1 cellular context compared by ENCODE assay signal in the genomic region with DNA sequence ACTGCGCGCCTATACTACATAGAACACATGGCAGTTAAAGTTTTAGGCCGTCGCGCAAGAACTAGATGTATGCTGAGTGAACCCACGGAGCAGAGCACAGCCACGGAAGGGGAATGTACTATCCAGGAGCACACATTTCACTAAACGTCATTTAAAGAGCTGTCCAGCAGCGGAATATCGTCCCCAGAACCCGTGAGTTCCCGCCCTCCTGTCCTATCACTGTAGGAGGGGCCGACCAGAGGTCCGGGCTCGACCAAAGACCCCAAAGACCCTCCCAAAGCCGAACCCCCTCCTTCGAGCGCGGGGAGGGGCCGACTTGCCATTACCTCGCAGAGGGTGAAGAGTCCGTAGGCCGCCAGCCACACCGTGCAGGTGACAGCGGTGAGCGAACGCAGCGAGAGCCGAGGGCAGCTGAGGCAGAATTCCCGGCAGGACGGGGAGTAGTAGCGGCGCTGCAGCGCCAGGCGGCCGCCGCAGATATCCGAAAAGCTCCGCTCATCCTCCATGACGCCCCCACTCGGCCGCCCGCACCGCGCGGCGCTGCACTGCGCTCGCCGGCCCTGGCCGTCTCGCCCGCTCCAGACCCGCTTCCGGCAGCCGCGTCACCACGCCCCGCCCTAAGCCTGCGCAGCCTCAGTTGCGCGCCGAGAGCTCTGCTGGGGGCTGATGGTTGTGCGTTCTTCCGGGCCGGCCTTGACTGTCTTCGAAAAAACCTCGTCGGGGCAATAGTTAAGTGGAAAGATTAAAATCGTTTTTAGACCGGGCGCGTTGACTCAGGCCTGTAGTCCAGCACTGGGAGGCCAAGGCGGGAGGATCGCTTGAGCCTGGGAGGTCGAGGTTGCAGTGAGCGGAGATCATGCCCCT.
TF ChIP-seq lines count a peak whose summit lies in the region.

A gene with protein sequence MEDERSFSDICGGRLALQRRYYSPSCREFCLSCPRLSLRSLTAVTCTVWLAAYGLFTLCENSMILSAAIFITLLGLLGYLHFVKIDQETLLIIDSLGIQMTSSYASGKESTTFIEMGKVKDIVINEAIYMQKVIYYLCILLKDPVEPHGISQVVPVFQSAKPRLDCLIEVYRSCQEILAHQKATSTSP (minus strand): TSS at position 571 of the 864 bp plus-strand sequence. CDS start 65 bp downstream, at position 506.

TF ChIP-seq in K562, 482 proteins besides CTCF, POLR2A, EP300 and RAD21 (continued from another document and continues in another):
- TF ChIP-seq, protein P1, sequence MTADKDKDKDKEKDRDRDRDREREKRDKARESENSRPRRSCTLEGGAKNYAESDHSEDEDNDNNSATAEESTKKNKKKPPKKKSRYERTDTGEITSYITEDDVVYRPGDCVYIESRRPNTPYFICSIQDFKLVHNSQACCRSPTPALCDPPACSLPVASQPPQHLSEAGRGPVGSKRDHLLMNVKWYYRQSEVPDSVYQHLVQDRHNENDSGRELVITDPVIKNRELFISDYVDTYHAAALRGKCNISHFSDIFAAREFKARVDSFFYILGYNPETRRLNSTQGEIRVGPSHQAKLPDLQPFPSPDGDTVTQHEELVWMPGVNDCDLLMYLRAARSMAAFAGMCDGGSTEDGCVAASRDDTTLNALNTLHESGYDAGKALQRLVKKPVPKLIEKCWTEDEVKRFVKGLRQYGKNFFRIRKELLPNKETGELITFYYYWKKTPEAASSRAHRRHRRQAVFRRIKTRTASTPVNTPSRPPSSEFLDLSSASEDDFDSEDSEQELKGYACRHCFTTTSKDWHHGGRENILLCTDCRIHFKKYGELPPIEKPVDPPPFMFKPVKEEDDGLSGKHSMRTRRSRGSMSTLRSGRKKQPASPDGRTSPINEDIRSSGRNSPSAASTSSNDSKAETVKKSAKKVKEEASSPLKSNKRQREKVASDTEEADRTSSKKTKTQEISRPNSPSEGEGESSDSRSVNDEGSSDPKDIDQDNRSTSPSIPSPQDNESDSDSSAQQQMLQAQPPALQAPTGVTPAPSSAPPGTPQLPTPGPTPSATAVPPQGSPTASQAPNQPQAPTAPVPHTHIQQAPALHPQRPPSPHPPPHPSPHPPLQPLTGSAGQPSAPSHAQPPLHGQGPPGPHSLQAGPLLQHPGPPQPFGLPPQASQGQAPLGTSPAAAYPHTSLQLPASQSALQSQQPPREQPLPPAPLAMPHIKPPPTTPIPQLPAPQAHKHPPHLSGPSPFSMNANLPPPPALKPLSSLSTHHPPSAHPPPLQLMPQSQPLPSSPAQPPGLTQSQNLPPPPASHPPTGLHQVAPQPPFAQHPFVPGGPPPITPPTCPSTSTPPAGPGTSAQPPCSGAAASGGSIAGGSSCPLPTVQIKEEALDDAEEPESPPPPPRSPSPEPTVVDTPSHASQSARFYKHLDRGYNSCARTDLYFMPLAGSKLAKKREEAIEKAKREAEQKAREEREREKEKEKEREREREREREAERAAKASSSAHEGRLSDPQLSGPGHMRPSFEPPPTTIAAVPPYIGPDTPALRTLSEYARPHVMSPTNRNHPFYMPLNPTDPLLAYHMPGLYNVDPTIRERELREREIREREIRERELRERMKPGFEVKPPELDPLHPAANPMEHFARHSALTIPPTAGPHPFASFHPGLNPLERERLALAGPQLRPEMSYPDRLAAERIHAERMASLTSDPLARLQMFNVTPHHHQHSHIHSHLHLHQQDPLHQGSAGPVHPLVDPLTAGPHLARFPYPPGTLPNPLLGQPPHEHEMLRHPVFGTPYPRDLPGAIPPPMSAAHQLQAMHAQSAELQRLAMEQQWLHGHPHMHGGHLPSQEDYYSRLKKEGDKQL (CRISPR knock-in tag; IDR thresholded peaks at IDR 0.05; ENCODE audit: borderline replicate concordance), result no peak
- TF ChIP-seq ZNF197 (CRISPR knock-in tag; IDR thresholded peaks at IDR 0.05; ENCODE audit: low read depth), result no peak
- TF ChIP-seq ELF2 (CRISPR knock-in tag; IDR thresholded peaks at IDR 0.05), result no peak
- TF ChIP-seq, protein P2, sequence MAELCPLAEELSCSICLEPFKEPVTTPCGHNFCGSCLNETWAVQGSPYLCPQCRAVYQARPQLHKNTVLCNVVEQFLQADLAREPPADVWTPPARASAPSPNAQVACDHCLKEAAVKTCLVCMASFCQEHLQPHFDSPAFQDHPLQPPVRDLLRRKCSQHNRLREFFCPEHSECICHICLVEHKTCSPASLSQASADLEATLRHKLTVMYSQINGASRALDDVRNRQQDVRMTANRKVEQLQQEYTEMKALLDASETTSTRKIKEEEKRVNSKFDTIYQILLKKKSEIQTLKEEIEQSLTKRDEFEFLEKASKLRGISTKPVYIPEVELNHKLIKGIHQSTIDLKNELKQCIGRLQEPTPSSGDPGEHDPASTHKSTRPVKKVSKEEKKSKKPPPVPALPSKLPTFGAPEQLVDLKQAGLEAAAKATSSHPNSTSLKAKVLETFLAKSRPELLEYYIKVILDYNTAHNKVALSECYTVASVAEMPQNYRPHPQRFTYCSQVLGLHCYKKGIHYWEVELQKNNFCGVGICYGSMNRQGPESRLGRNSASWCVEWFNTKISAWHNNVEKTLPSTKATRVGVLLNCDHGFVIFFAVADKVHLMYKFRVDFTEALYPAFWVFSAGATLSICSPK (IDR thresholded peaks at IDR 0.05; ENCODE audit: borderline replicate concordance), result no peak
- TF ChIP-seq DIDO1 (tag; IDR thresholded peaks at IDR 0.05; ENCODE audit: low read depth), result no peak
- TF ChIP-seq CHAMP1 (IDR thresholded peaks at IDR 0.05), result no peak
- TF ChIP-seq ZNF239 (CRISPR knock-in tag; IDR thresholded peaks at IDR 0.05), result no peak
- TF ChIP-seq NR4A1 (CRISPR knock-in tag; IDR thresholded peaks at IDR 0.05), result no peak
- no peak for TF ChIP-seq NR4A1 (tag; IDR thresholded peaks at IDR 0.05)
- no peak for TF ChIP-seq ZNF699 (CRISPR knock-in tag; IDR thresholded peaks at IDR 0.05; ENCODE audit: insufficient replicate concordance)
- TF ChIP-seq ARNT (IDR thresholded peaks at IDR 0.05), result no peak
- TF ChIP-seq MECOM (CRISPR knock-in tag; IDR thresholded peaks at IDR 0.05), result no peak
- no peak for TF ChIP-seq RFX1 (IDR thresholded peaks at IDR 0.05)
- TF ChIP-seq THRAP3 (IDR thresholded peaks at IDR 0.05; ENCODE audit: borderline replicate concordance), result no peak
- TF ChIP-seq KDM4B (IDR thresholded peaks at IDR 0.05; ENCODE audit: borderline replicate concordance in 2 of 2, low read depth in 1 of 2), result no peak
- no peak for TF ChIP-seq MXI1 (IDR thresholded peaks at IDR 0.05; ENCODE audit: low read depth, low read length)
- TF ChIP-seq SMARCA5 (IDR thresholded peaks at IDR 0.05), result no peak
- TF ChIP-seq HNRNPLL (IDR thresholded peaks at IDR 0.05; ENCODE audit: low read depth, low read length, poor library complexity, severe bottlenecking), result no peak
- TF ChIP-seq FUS (optimal IDR thresholded peaks at IDR 0.05; ENCODE audit: low read depth, low read length), result no peak
- no peak for TF ChIP-seq SETDB1 (IDR thresholded peaks at IDR 0.05; ENCODE audit: low read length)
- peak; percentile 65; the same call in 1 of the 2 replicates for TF ChIP-seq SP1 (CRISPR knock-in tag; IDR thresholded peaks at IDR 0.05)
- TF ChIP-seq MLX (CRISPR knock-in tag; conservative IDR thresholded peaks at IDR 0.05), result no peak
- no peak for TF ChIP-seq CHD2 (IDR thresholded peaks at IDR 0.05; ENCODE audit: low read depth, low read length)
- TF ChIP-seq TAF9B (IDR thresholded peaks at IDR 0.05; ENCODE audit: partially characterized antibody), result no peak
- TF ChIP-seq, protein P3, sequence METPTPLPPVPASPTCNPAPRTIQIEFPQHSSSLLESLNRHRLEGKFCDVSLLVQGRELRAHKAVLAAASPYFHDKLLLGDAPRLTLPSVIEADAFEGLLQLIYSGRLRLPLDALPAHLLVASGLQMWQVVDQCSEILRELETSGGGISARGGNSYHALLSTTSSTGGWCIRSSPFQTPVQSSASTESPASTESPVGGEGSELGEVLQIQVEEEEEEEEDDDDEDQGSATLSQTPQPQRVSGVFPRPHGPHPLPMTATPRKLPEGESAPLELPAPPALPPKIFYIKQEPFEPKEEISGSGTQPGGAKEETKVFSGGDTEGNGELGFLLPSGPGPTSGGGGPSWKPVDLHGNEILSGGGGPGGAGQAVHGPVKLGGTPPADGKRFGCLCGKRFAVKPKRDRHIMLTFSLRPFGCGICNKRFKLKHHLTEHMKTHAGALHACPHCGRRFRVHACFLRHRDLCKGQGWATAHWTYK (CRISPR knock-in tag; IDR thresholded peaks at IDR 0.05), result no peak; the same call in 1 of the 2 replicates
- TF ChIP-seq TAF1 (IDR thresholded peaks at IDR 0.05; ENCODE audit: control insufficient read depth, extremely low read depth, insufficient read depth, low read length, severe bottlenecking), result peak; percentile 58
- TF ChIP-seq NR2F6 (CRISPR knock-in tag; IDR thresholded peaks at IDR 0.05), result no peak
- no peak for TF ChIP-seq HOMEZ (CRISPR knock-in tag; IDR thresholded peaks at IDR 0.05)
- no peak for TF ChIP-seq IFI16 (CRISPR knock-in tag; IDR thresholded peaks at IDR 0.05)
- no peak for TF ChIP-seq ZNF23 (CRISPR knock-in tag; IDR thresholded peaks at IDR 0.05)
- TF ChIP-seq NFRKB (IDR thresholded peaks at IDR 0.05; ENCODE audit: low read depth), result no peak
- TF ChIP-seq, protein P4, sequence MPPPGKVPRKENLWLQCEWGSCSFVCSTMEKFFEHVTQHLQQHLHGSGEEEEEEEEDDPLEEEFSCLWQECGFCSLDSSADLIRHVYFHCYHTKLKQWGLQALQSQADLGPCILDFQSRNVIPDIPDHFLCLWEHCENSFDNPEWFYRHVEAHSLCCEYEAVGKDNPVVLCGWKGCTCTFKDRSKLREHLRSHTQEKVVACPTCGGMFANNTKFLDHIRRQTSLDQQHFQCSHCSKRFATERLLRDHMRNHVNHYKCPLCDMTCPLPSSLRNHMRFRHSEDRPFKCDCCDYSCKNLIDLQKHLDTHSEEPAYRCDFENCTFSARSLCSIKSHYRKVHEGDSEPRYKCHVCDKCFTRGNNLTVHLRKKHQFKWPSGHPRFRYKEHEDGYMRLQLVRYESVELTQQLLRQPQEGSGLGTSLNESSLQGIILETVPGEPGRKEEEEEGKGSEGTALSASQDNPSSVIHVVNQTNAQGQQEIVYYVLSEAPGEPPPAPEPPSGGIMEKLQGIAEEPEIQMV (tag; conservative IDR thresholded peaks at IDR 0.05; ENCODE audit: low read depth), result no peak
- TF ChIP-seq CREB3L1 (IDR thresholded peaks at IDR 0.05; ENCODE audit: borderline replicate concordance, low read depth), result 0 out of 2 replicates have a peak, but pooled peaks have one; percentile 30
- no peak for TF ChIP-seq SREBF2 (CRISPR knock-in tag; IDR thresholded peaks at IDR 0.05)
- TF ChIP-seq BRF1 (IDR thresholded peaks at IDR 0.05; ENCODE audit: borderline replicate concordance, extremely low read depth, insufficient read length), result no peak
- TF ChIP-seq ZNF717 (CRISPR knock-in tag; IDR thresholded peaks at IDR 0.05), result no peak
- TF ChIP-seq SRSF9 (IDR thresholded peaks at IDR 0.05; ENCODE audit: borderline replicate concordance, low read depth, low read length), result no peak
- TF ChIP-seq HSF4 (CRISPR knock-in tag; IDR thresholded peaks at IDR 0.05; ENCODE audit: borderline replicate concordance), result no peak
- TF ChIP-seq, protein P5, sequence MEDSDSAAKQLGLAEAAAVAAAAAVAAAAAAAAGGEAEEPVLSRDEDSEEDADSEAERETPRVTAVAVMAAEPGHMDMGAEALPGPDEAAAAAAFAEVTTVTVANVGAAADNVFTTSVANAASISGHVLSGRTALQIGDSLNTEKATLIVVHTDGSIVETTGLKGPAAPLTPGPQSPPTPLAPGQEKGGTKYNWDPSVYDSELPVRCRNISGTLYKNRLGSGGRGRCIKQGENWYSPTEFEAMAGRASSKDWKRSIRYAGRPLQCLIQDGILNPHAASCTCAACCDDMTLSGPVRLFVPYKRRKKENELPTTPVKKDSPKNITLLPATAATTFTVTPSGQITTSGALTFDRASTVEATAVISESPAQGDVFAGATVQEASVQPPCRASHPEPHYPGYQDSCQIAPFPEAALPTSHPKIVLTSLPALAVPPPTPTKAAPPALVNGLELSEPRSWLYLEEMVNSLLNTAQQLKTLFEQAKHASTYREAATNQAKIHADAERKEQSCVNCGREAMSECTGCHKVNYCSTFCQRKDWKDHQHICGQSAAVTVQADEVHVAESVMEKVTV (CRISPR knock-in tag; IDR thresholded peaks at IDR 0.05), result no peak
- TF ChIP-seq BRCA1 (IDR thresholded peaks at IDR 0.05), result no peak
- TF ChIP-seq BRCA1 (CRISPR knock-in tag; IDR thresholded peaks at IDR 0.05), result no peak
